In genomic region chr19:4604912-4605311, GRCh38 we compare ENCODE assay signal across 22 cellular contexts. TPM values are rescaled to one million over a fixed set of nuclear protein-coding genes. Genes with fewer than 3 reads are reported as not detected.
A peak's percentile ranks its signal among the peaks of the same experiment; 100 is the strongest.
DNase-seq lines count a peak whose midpoint lies in the region; ATAC-seq, FAIRE-seq and TF ChIP-seq lines count a peak whose summit lies in the region.
"Had no signal": no experiment of that assay in that cellular context is flagged by ENCODE, and none has a peak within 500 bp of the region (broad histone marks: within the 10 kb centered on the region; RNA-seq: fewer than 3 reads in every experiment).

No MANE protein-coding gene starts in this region.

- no peak overlapping the region for H3K9ac ChIP-seq in BLaER1
- H3K9ac ChIP-seq in H1 (replicated peaks in 1 of 4; ENCODE audit: extremely low read depth in 1 of 4, low read depth in 3 of 4, low read length in 3 of 4): no peak overlapping the region; a peak in 1 of 7 replicates
- H3K9ac ChIP-seq: BLaER1 treated with 17β-estradiol and CSF1 and Interleukin-3, amounts not matched to agents 10 nM and 100 nM had no signal

- H2BK5ac ChIP-seq in H1 (ENCODE audit: low read depth, low read length): no peak overlapping the region

- H2BK20ac ChIP-seq in H1 (ENCODE audit: low read length): no peak overlapping the region

- no peak for TF ChIP-seq POLR2A in H1 (IDR thresholded peaks at IDR 0.05; ENCODE audit: control extremely low read depth in 1 of 2, low read depth in 2 of 2, low read length in 2 of 2)

- no peak overlapping the region for H3K4me3 ChIP-seq in BLaER1
- no peak overlapping the region for H3K4me3 ChIP-seq in HEK293 (ENCODE audit: low read depth, low read length)
- no peak overlapping the region for H3K4me3 ChIP-seq in H1 (ENCODE audit: extremely low read depth in 1 of 4, insufficient read depth in 2 of 4, low read depth in 3 of 4, low read length in 4 of 4)
- H3K4me3 ChIP-seq: BLaER1 treated with 17β-estradiol and CSF1 and Interleukin-3, amounts not matched to agents 10 nM and 100 nM had no signal

- peaks cover 16% of the 10 kb centered on the region; the same call in 1 of the 2 replicates for H3K23me2 ChIP-seq in H1 (ENCODE audit: low read depth, low read length)

- H3K56ac ChIP-seq in H1 (replicated peaks; ENCODE audit: insufficient read length, low read depth, low read length): no peak overlapping the region

- H2AFZ ChIP-seq in H1 (ENCODE audit: low read length): no peak overlapping the region

- H3K79me1 ChIP-seq in H1 (ENCODE audit: low read depth, low read length): no peaks in the 10 kb centered on the region

- H2BK15ac ChIP-seq in H1 (ENCODE audit: low read length): no peak overlapping the region

- no peak overlapping the region for H4K5ac ChIP-seq in H1 (ENCODE audit: insufficient read length, low read depth, low read length)

- CTCF ChIA-PET in HEK293 (lab: Yijun Ruan, JAX) (interaction anchor here (0.6 to 1.5 kb wide), 5 partner anchors 10 to 46 kb away, joined by 3 to 6 read pairs (median 4); no protein-coding TSS in a partner anchor), H1 (lab: Charles Lee; ENCODE audit: partially characterized antibody) (interaction anchor here (0.6 to 6.0 kb wide), 13 partner anchors 13 to 545 kb away, joined by 3 to 57 read pairs (median 5); no protein-coding TSS in a partner anchor)

- peaks cover 38% of the 10 kb centered on the region for H3K4me1 ChIP-seq in BLaER1
- H3K4me1 ChIP-seq in HEK293 (ENCODE audit: control insufficient read depth, insufficient read depth, low read length): no peaks in the 10 kb centered on the region
- peaks cover 0 to 1% (median under 1%) of the 10 kb centered on the region in 4 experiments; a peak in 4 of 7 replicates for H3K4me1 ChIP-seq in H1 (replicated peaks in 1 of 4; ENCODE audit: control insufficient read depth in 3 of 4, insufficient read depth in 4 of 4, low read length in 3 of 4)
- H3K4me1 ChIP-seq: BE2C, Caco-2 had no signal

- no peak overlapping the region for H2BK120ac ChIP-seq in H1 (replicated peaks; ENCODE audit: low read depth, low read length)

- no peak overlapping the region for H2AK5ac ChIP-seq in H1 (ENCODE audit: low read depth, low read length)

- POLR2A ChIA-PET in HEK293 (lab: Yijun Ruan, JAX): interaction anchor here (0.7 to 0.8 kb wide), 2 partner anchors 130 to 539 kb away, joined by 3 read pairs; no protein-coding TSS in a partner anchor
- POLR2A ChIA-PET in H1 (lab: Charles Lee; ENCODE audit: partially characterized antibody): interaction anchor here (1.0 to 1.4 kb wide), 2 partner anchors 29 to 70 kb away, joined by 3 to 4 read pairs; no protein-coding TSS in a partner anchor

- no peak for FAIRE-seq in H1 (lab: Jason Lieb, UNC)
- FAIRE-seq: A204.1, D721Med, G401.6, GM12891, GM18507 had no signal

- H3K79me2 ChIP-seq in H1 (ENCODE audit: control insufficient read depth in 1 of 2, insufficient read depth in 2 of 2, low read length in 2 of 2): no peaks in the 10 kb centered on the region

- 83% methylated on average over 6 of the region's 6 CpGs; no CpG with 5 or more reads in 1 of the 2 experiments for WGBS in H1 (ENCODE audit: extremely low coverage in 1 of 2, insufficient coverage in 1 of 2, insufficient read length in 1 of 2, insufficient replicate concordance in 2 of 2, low coverage in 1 of 2, low lambda C conversion rate in 2 of 2, missing lambda C conversion rate in 1 of 2), 2 experiments

- no peaks in the 10 kb centered on the region for H3K9me3 ChIP-seq in BLaER1
- no peaks in the 10 kb centered on the region for H3K9me3 ChIP-seq in HEK293 (ENCODE audit: control insufficient read depth, insufficient read depth, low read depth, low read length)
- H3K9me3 ChIP-seq in H1 (ENCODE audit: insufficient read depth in 2 of 2, low read depth in 1 of 2, low read length in 1 of 2): no peaks in the 10 kb centered on the region
- H3K9me3 ChIP-seq: BE2C; BLaER1 treated with 17β-estradiol and CSF1 and Interleukin-3, amounts not matched to agents 10 nM and 100 nM; Caco-2 had no signal

- ATAC-seq in GM18502 (IDR thresholded peaks at IDR 0.05; ENCODE audit: poor library complexity, unreplicated experiment): no peak
- ATAC-seq in HG02852 (IDR thresholded peaks at IDR 0.05; ENCODE audit: unreplicated experiment): no peak
- ATAC-seq in GM21717 (IDR thresholded peaks at IDR 0.05; ENCODE audit: unreplicated experiment): no peak
- ATAC-seq: CD8-positive, alpha-beta T cell had no signal

- H4K91ac ChIP-seq in H1 (replicated peaks; ENCODE audit: insufficient read length, low read length): no peak overlapping the region

- H3K27me3 ChIP-seq in BLaER1: no peaks in the 10 kb centered on the region
- peaks cover 0 to 4% (median 2%) of the 10 kb centered on the region in 4 experiments; a peak in 5 of 7 replicates for H3K27me3 ChIP-seq in H1 (replicated peaks in 1 of 4; ENCODE audit: control insufficient read depth in 3 of 4, extremely low read depth in 1 of 4, insufficient read depth in 3 of 4, low read length in 3 of 4)
- H3K27me3 ChIP-seq: BLaER1 treated with 17β-estradiol and CSF1 and Interleukin-3, amounts not matched to agents 10 nM and 100 nM had no signal

- no peak for TF ChIP-seq EP300 in H1 (IDR thresholded peaks at IDR 0.05; ENCODE audit: borderline replicate concordance in 1 of 2, low read depth in 2 of 2, low read length in 2 of 2)

- H3K4ac ChIP-seq in H1 (replicated peaks; ENCODE audit: insufficient read length, low read depth, low read length): no peak overlapping the region

- no peak overlapping the region for H3K14ac ChIP-seq in H1 (ENCODE audit: insufficient read length)

- DNase-seq in H1 (ENCODE audit: low read depth in 1 of 2, low spot score in 2 of 2): no peak
- DNase-seq: 8988T; ACHN; BE2C; Caco-2; Calu3; CD4-positive, alpha-beta T cell; CD8-positive, alpha-beta T cell; DMS79 treated with DMSO at 0.1 percent for 48 hours; GF-D8 had no signal

- no peak overlapping the region for H3K27ac ChIP-seq in BLaER1
- H3K27ac ChIP-seq in HEK293 (ENCODE audit: extremely low read depth, low read depth, low read length): no peak overlapping the region
- H3K27ac ChIP-seq in H1 (ENCODE audit: low read depth, low read length): no peak overlapping the region
- H3K27ac ChIP-seq: BLaER1 treated with 17β-estradiol and CSF1 and Interleukin-3, amounts not matched to agents 10 nM and 100 nM; C4-2B had no signal

- H3K23ac ChIP-seq in H1 (ENCODE audit: insufficient read length): no peak overlapping the region

- H3K36me3 ChIP-seq in BLaER1 (no peaks in the 10 kb centered on the region), HEK293 (ENCODE audit: control insufficient read depth in 2 of 2, insufficient read depth in 1 of 2, low read length in 2 of 2) (no peaks in the 10 kb centered on the region), H1 (ENCODE audit: control insufficient read depth in 2 of 4, insufficient read depth in 4 of 4, low read length in 3 of 4) (no peaks in the 10 kb centered on the region)
- H3K36me3 ChIP-seq: BE2C; BLaER1 treated with 17β-estradiol and CSF1 and Interleukin-3, amounts not matched to agents 10 nM and 100 nM had no signal

- TF ChIP-seq CTCF in HEK293 (tag by site-specific recombination; IDR thresholded peaks at IDR 0.05) (no peak), H1 (IDR thresholded peaks at IDR 0.05; ENCODE audit: control extremely low read depth in 1 of 3, insufficient read depth in 1 of 3, low read depth in 1 of 3, low read length in 3 of 3) (no peak)

- H4K20me1 ChIP-seq in BLaER1 (no peaks in the 10 kb centered on the region), H1 (replicated peaks in 1 of 2; ENCODE audit: control insufficient read depth in 1 of 2, insufficient read depth in 2 of 2, low read length in 2 of 2) (peaks cover 0 to 7% of the 10 kb centered on the region in 2 experiments)
- H4K20me1 ChIP-seq: BLaER1 treated with 17β-estradiol and CSF1 and Interleukin-3, amounts not matched to agents 10 nM and 100 nM had no signal

- no peak overlapping the region for H3K18ac ChIP-seq in H1 (ENCODE audit: extremely low read depth, low read length)

- no peak overlapping the region for H4K8ac ChIP-seq in H1 (ENCODE audit: extremely low read depth, insufficient read depth, low read length)

- TF ChIP-seq RAD21 in H1 (IDR thresholded peaks at IDR 0.05 in 1 of 2, conservative IDR thresholded peaks at IDR 0.05 in 1 of 2; ENCODE audit: low read depth in 2 of 2, low read length in 2 of 2): no peak

- peak overlapping the region; percentile 33; the same call in 1 of the 2 replicates for H3K4me2 ChIP-seq in BLaER1
- no peak overlapping the region for H3K4me2 ChIP-seq in H1 (ENCODE audit: insufficient read depth in 1 of 2, low read depth in 2 of 2, low read length in 2 of 2)

- no peak overlapping the region for H2BK12ac ChIP-seq in H1 (ENCODE audit: low read depth, low read length)

TF ChIP-seq in HEK293, 187 proteins besides CTCF, POLR2A, EP300 and RAD21:
- TF ChIP-seq ZNF16 (tag by site-specific recombination; IDR thresholded peaks at IDR 0.05; ENCODE audit: low read depth): no peak
- peak; percentile 96 for TF ChIP-seq ZNF623 (tag by site-specific recombination; IDR thresholded peaks at IDR 0.05)

TF ChIP-seq in H1, 55 proteins besides CTCF, POLR2A, EP300 and RAD21 (continues in another document):
- peak; percentile 52; the same call in 1 of the 2 replicates for TF ChIP-seq KDM1A (IDR thresholded peaks at IDR 0.05; ENCODE audit: borderline replicate concordance, low read length)
- TF ChIP-seq EZH2 (IDR thresholded peaks at IDR 0.05; ENCODE audit: low read depth, low read length, severe bottlenecking): no peak
- TF ChIP-seq CEBPB (IDR thresholded peaks at IDR 0.05; ENCODE audit: low read depth, low read length): no peak
- TF ChIP-seq GTF2F1 (IDR thresholded peaks at IDR 0.05; ENCODE audit: borderline replicate concordance, low read depth, low read length): no peak

RNA-seq across cellular contexts. Expression of gene TNFAIP8L1, which starts 34.4 kb away (rescaled TPM):
- total RNA-seq in H1 (2021; fragmentation: NEBNext Ultra II Directional; extraction: Animal tissue kit (Norgen Biotek cat#: 25700)): 5.9 and 6.1 TPM in 2 replicates
- polyA plus RNA-seq in H1 (2011; rRNA removed): 3.2 and 5.5 TPM in 2 replicates
- 4.2 TPM for polyA plus RNA-seq in H1 (2011; cell fraction: cytosol; rRNA removed)
- polyA plus RNA-seq in H1 (2011; cell fraction: nucleus; rRNA removed): 4.8 TPM
- 4.8 to 5.2 TPM (median 5.0 TPM) in 4 replicates for polyA plus RNA-seq in H1 (2012, experiment 1 of 2)
- polyA plus RNA-seq in H1 (2012, experiment 2 of 2): 5.8 TPM
- 5.3 TPM for polyA plus RNA-seq in H1 (2013, experiment 1 of 2)
- polyA plus RNA-seq in H1 (2013, experiment 2 of 2): 5.9 TPM
- 2.1 and 3.2 TPM in 2 replicates for polyA minus RNA-seq in H1 (2011; rRNA and poly(A)+ RNA removed)
- polyA minus RNA-seq in H1 (2011; cell fraction: cytosol; rRNA and poly(A)+ RNA removed): 2.3 TPM
- 3.2 TPM for polyA minus RNA-seq in H1 (2011; cell fraction: nucleus; rRNA and poly(A)+ RNA removed)

RNA-seq across cellular contexts. Expression of gene SEMA6B, which starts 45.4 kb away (rescaled TPM):
- 54.4 and 56.7 TPM in 2 replicates for total RNA-seq in H1 (2021; fragmentation: NEBNext Ultra II Directional; extraction: Animal tissue kit (Norgen Biotek cat#: 25700))
- 31.3 and 54.9 TPM in 2 replicates for polyA plus RNA-seq in H1 (2011; rRNA removed)
- polyA plus RNA-seq in H1 (2011; cell fraction: cytosol; rRNA removed): 41.1 TPM
- polyA plus RNA-seq in H1 (2011; cell fraction: nucleus; rRNA removed): 64.3 TPM
- polyA plus RNA-seq in H1 (2012, experiment 1 of 2): 24.6 to 51.9 TPM (median 43.4 TPM) in 4 replicates
- 38.5 TPM for polyA plus RNA-seq in H1 (2012, experiment 2 of 2)
- 38.5 TPM for polyA plus RNA-seq in H1 (2013, experiment 1 of 2)
- 37.7 TPM for polyA plus RNA-seq in H1 (2013, experiment 2 of 2)
- polyA minus RNA-seq in H1 (2011; rRNA and poly(A)+ RNA removed): 36.8 and 59.4 TPM in 2 replicates
- 49.0 TPM for polyA minus RNA-seq in H1 (2011; cell fraction: cytosol; rRNA and poly(A)+ RNA removed)
- 26.7 TPM for polyA minus RNA-seq in H1 (2011; cell fraction: nucleus; rRNA and poly(A)+ RNA removed)
